In genomic region chr1:15323351-15323988, GRCh38 we compare ENCODE assay signal across 8 cellular contexts.
A peak's percentile ranks its signal among the peaks of the same experiment; 100 is the strongest.
DNase-seq lines count a peak whose midpoint lies in the region; ATAC-seq, FAIRE-seq and TF ChIP-seq lines count a peak whose summit lies in the region.

No MANE protein-coding gene starts in this region.

- H3K4me3 ChIP-seq in A673 (ENCODE audit: low read depth, low read length, poor library complexity, severe bottlenecking) = no peak overlapping the region
- no peak overlapping the region for H3K4me3 ChIP-seq in cardiac fibroblast (replicated peaks in 1 of 2; ENCODE audit: low read depth in 2 of 2, low read length in 2 of 2)
- no peak overlapping the region for H3K4me3 ChIP-seq in keratinocyte (ENCODE audit: control insufficient read depth in 2 of 3, extremely low read depth in 1 of 3, insufficient read depth in 2 of 3, low read depth in 1 of 3, low read length in 3 of 3)

- ATAC-seq in activated B cell treated with CpG ODN at 0.5 μM for 24 hours (ENCODE audit: low read depth) = peak; percentile 87
- no peak for ATAC-seq in GM18907 (IDR thresholded peaks at IDR 0.05; ENCODE audit: unreplicated experiment)

- H3K4me3 Mint-ChIP-seq in activated B cell treated with CpG ODN at 0.5 μM for 24 hours = no peak overlapping the region

- no TSS peak for BruUV-seq in A673 (replicated peaks; lab: Mats Ljungman, UMichigan)

- peaks cover 4% of the 10 kb centered on the region for H3K9me3 Mint-ChIP-seq in activated B cell treated with CpG ODN at 0.5 μM for 24 hours

- no peaks in the 10 kb centered on the region for H3K9me1 ChIP-seq in keratinocyte (ENCODE audit: control insufficient read depth, extremely low read depth, insufficient read depth, low read length)

- H3K36me3 Mint-ChIP-seq in activated B cell treated with CpG ODN at 0.5 μM for 24 hours (ENCODE audit: low read depth) = no peaks in the 10 kb centered on the region

- peaks cover 8% of the 10 kb centered on the region for H3K27me3 Mint-ChIP-seq in activated B cell treated with CpG ODN at 0.5 μM for 24 hours

- H4K20me1 ChIP-seq in keratinocyte (ENCODE audit: control insufficient read depth, extremely low read depth, insufficient read depth, low read length) = no peaks in the 10 kb centered on the region

- H2AFZ ChIP-seq in keratinocyte (ENCODE audit: control insufficient read depth, low read length) = no peak overlapping the region

- peak overlapping the region; percentile 42 for H3K4me2 ChIP-seq in keratinocyte (ENCODE audit: control insufficient read depth, extremely low read depth, insufficient read depth, low read depth, low read length)

- POLR2A ChIA-PET in A673 (lab: Charles Lee; ENCODE audit: low non-redundant PET) = no interaction called here
- POLR2A ChIA-PET in activated B cell treated with CpG ODN at 0.5 μM for 24 hours (lab: Charles Lee) = interaction anchor here (1.0 kb wide), 1 partner anchor 108 kb away, joined by 7 read pairs; no protein-coding TSS in a partner anchor

- H3K36me3 ChIP-seq in A673 (ENCODE audit: insufficient read depth, low read length, poor library complexity, severe bottlenecking) (no peaks in the 10 kb centered on the region), keratinocyte (ENCODE audit: control insufficient read depth in 2 of 2, extremely low read depth in 1 of 2, insufficient read depth in 2 of 2, low read length in 2 of 2) (no peaks in the 10 kb centered on the region)

- no peak overlapping the region for H3K27ac Mint-ChIP-seq in activated B cell treated with CpG ODN at 0.5 μM for 24 hours

- TF ChIP-seq CTCF in A673 (conservative IDR thresholded peaks at IDR 0.05; ENCODE audit: low read depth, low read length) = peak; percentile 99
- TF ChIP-seq CTCF in activated B cell treated with CpG ODN at 0.5 μM for 24 hours (IDR thresholded peaks at IDR 0.05) = no peak
- peak; percentile 98 for TF ChIP-seq CTCF in cardiac fibroblast (IDR thresholded peaks at IDR 0.05; ENCODE audit: low read depth, low read length)
- TF ChIP-seq CTCF in keratinocyte (optimal IDR thresholded peaks at IDR 0.05 in 1 of 3, IDR thresholded peaks at IDR 0.05 in 1 of 3, conservative IDR thresholded peaks at IDR 0.05 in 1 of 3; ENCODE audit: extremely low read depth in 1 of 3, insufficient read depth in 2 of 3, low read length in 3 of 3) = peak; percentile 94 to 98 (median 97)

- no peak overlapping the region for H3K27ac ChIP-seq in A673 (ENCODE audit: low read depth, low read length, poor library complexity, severe bottlenecking)
- H3K27ac ChIP-seq in keratinocyte (ENCODE audit: control insufficient read depth, insufficient read depth, low read length) = no peak overlapping the region

- CTCF ChIA-PET in A673 (lab: Charles Lee) = interaction anchor here (0.5 to 2.3 kb wide), 5 partner anchors 43 to 980 kb away, joined by 3 to 29 read pairs (median 5); no protein-coding TSS in a partner anchor
- CTCF ChIA-PET in activated B cell treated with CpG ODN at 0.5 μM for 24 hours (lab: Charles Lee) = interaction anchor here (0.7 to 8.3 kb wide), 21 partner anchors 9 to 418 kb away, joined by 3 to 189 read pairs (median 5); partner anchors contain the start of genes CTRC and EFHD2

- H3K27me3 ChIP-seq in A673 (replicated peaks; ENCODE audit: insufficient read depth, low read depth, low read length, poor library complexity) (no peaks in the 10 kb centered on the region), keratinocyte (ENCODE audit: control insufficient read depth, extremely low read depth, insufficient read depth, low read length) (no peaks in the 10 kb centered on the region)

- intact Hi-C loops in A673 (cut with micrococcal nuclease; ENCODE audit: unreplicated experiment) (loop anchor here (1.0 to 5.0 kb wide), 3 partner anchors 89 to 179 kb away; no protein-coding TSS in a partner anchor), activated B cell treated with CpG ODN at 0.5 μM for 24 hours (cut with micrococcal nuclease) (loop anchor here (1.0 to 2.0 kb wide), 2 partner anchors 108 to 177 kb away; no protein-coding TSS in a partner anchor)

- dilution Hi-C loops in keratinocyte (cut with MboI; ENCODE audit: extremely low pct_ligation_motif_present, low sequenced_read_pairs) = no loop called here

- no peak overlapping the region for H3K9ac ChIP-seq in keratinocyte (ENCODE audit: control insufficient read depth, extremely low read depth, insufficient read depth, low read length)

- H3K9me3 ChIP-seq in A673 (ENCODE audit: low read depth, low read length, poor library complexity, severe bottlenecking) (no peaks in the 10 kb centered on the region), keratinocyte (ENCODE audit: control insufficient read depth, low read depth, low read length) (no peaks in the 10 kb centered on the region)

- H3K79me2 ChIP-seq in keratinocyte (ENCODE audit: control insufficient read depth, insufficient read depth, low read length) = no peaks in the 10 kb centered on the region

- H3K4me1 Mint-ChIP-seq in activated B cell treated with CpG ODN at 0.5 μM for 24 hours = no peaks in the 10 kb centered on the region

- peak; percentile 86 for DNase-seq in A673 (ENCODE audit: low spot score)
- peak; percentile 50 for DNase-seq in GM19240 (ENCODE audit: insufficient read length, low spot score)
- peak; percentile 75 for DNase-seq in NCI-H2196 treated with DMSO at 0.1 percent for 48 hours (lab: John Stamatoyannopoulos, UW; ENCODE audit: unreplicated experiment)
- DNase-seq in activated B cell treated with CpG ODN at 0.5 μM for 24 hours = peak; percentile 46
- peak; percentile 84 to 86 for DNase-seq in cardiac fibroblast (ENCODE audit: low read depth in 2 of 2)
- no peak for DNase-seq in keratinocyte (ENCODE audit: low read depth, low spot score)
- DNase-seq in stimulated activated CD4-positive, alpha-beta T cell treated with anti-CD3 and anti-CD28 coated beads, Interleukin-15, amount 100 ng/mL, for 48 hours (ENCODE audit: low read depth in 2 of 2) = peak; percentile 49 to 55

- FAIRE-seq in keratinocyte (lab: Jason Lieb, UNC) = peak; percentile 96

- peaks cover 41% of the 10 kb centered on the region for H3K4me1 ChIP-seq in A673 (ENCODE audit: insufficient read depth, low read length, poor library complexity, severe bottlenecking)
- H3K4me1 ChIP-seq in keratinocyte (ENCODE audit: control insufficient read depth, extremely low read depth, insufficient read depth, low read length) = no peaks in the 10 kb centered on the region
